In genomic region chr13:58134012-58134411, GRCh38 we compare ENCODE assay signal across 20 cellular contexts.
A peak's percentile ranks its signal among the peaks of the same experiment; 100 is the strongest.
DNase-seq lines count a peak whose midpoint lies in the region; ATAC-seq and TF ChIP-seq lines count a peak whose summit lies in the region.
"Had no signal": no experiment of that assay in that cellular context is flagged by ENCODE, and none has a peak within 500 bp of the region (broad histone marks: within the 10 kb centered on the region; RNA-seq: fewer than 3 reads in every experiment).

No MANE protein-coding gene starts in this region.

- no peak overlapping the region for H3K27ac ChIP-seq in mesendoderm (ENCODE audit: low read depth, low read length)
- no peak overlapping the region for H3K27ac ChIP-seq in neuronal stem cell (replicated peaks; ENCODE audit: low read length)
- H3K27ac ChIP-seq: 22Rv1, BLaER1, C4-2B had no signal

- no peaks in the 10 kb centered on the region for H3K27me3 ChIP-seq in mesendoderm (ENCODE audit: insufficient read depth, low read length, poor library complexity)
- no peaks in the 10 kb centered on the region for H3K27me3 ChIP-seq in neuronal stem cell (ENCODE audit: control insufficient read depth in 3 of 3, insufficient read depth in 3 of 3, low read depth in 1 of 3, low read length in 3 of 3)
- H3K27me3 ChIP-seq: BLaER1 had no signal

- H3K4me2 ChIP-seq in mesendoderm (ENCODE audit: low read length): no peak overlapping the region
- H3K4me2 ChIP-seq in neuronal stem cell (ENCODE audit: insufficient read depth, low read length, poor library complexity, severe bottlenecking): no peak overlapping the region
- H3K4me2 ChIP-seq: BLaER1, GM23338 had no signal

- no peak overlapping the region for H3K4ac ChIP-seq in mesendoderm (ENCODE audit: low read depth, low read length)
- no peak overlapping the region for H3K4ac ChIP-seq in neuronal stem cell (ENCODE audit: low read length)

- peak overlapping the region; percentile 63 for H2AFZ ChIP-seq in neuronal stem cell (ENCODE audit: low read length)
- H2AFZ ChIP-seq: GM23338 had no signal

- no peak overlapping the region for H3K4me3 ChIP-seq in mesendoderm (ENCODE audit: low read length)
- H3K4me3 ChIP-seq in neuronal stem cell (ENCODE audit: low read length in 2 of 2): no peak overlapping the region
- H3K4me3 ChIP-seq in mucosa of descending colon: no peak overlapping the region
- H3K4me3 ChIP-seq: BLaER1, GM12878, GM23338 had no signal

- ATAC-seq in mucosa of descending colon (no peak), HG02885 (IDR thresholded peaks at IDR 0.05; ENCODE audit: poor library complexity, unreplicated experiment) (no peak)
- ATAC-seq: GM12878, GM23338, HCT116 had no signal

- no peaks in the 10 kb centered on the region for H3K79me1 ChIP-seq in mesendoderm (ENCODE audit: low read length)
- no peaks in the 10 kb centered on the region for H3K79me1 ChIP-seq in neuronal stem cell (ENCODE audit: low read depth, low read length)

- H3K36me3 ChIP-seq in mesendoderm (ENCODE audit: control insufficient read depth, insufficient read depth, low read length) (no peaks in the 10 kb centered on the region), neuronal stem cell (replicated peaks in 1 of 2; ENCODE audit: control insufficient read depth in 2 of 2, insufficient read depth in 2 of 2, low read length in 2 of 2) (no peaks in the 10 kb centered on the region), mucosa of descending colon (ENCODE audit: low read depth) (no peaks in the 10 kb centered on the region)
- H3K36me3 ChIP-seq: BLaER1 had no signal

- no peaks in the 10 kb centered on the region for H3K4me1 ChIP-seq in mesendoderm (ENCODE audit: control insufficient read depth, low read depth, low read length)
- H3K4me1 ChIP-seq in neuronal stem cell (ENCODE audit: control insufficient read depth in 2 of 2, insufficient read depth in 1 of 2, low read depth in 1 of 2, low read length in 2 of 2): peaks cover 0 to 9% of the 10 kb centered on the region in 2 donors
- no peaks in the 10 kb centered on the region for H3K4me1 ChIP-seq in mucosa of descending colon (ENCODE audit: low read depth)
- H3K4me1 ChIP-seq: BLaER1 had no signal

- H4K91ac ChIP-seq in neuronal stem cell (ENCODE audit: low read depth, low read length, poor library complexity): no peak overlapping the region

- WGBS in mesendoderm (ENCODE audit: extremely low coverage, insufficient coverage, low lambda C conversion rate): no CpG with 5 or more reads among the region's 3 CpGs
- no CpG with 5 or more reads among the region's 3 CpGs for WGBS in neuronal stem cell (ENCODE audit: extremely low coverage in 2 of 2, insufficient read length in 2 of 2, insufficient replicate concordance in 1 of 2), 2 donors

- no peak overlapping the region for H4K5ac ChIP-seq in mesendoderm (ENCODE audit: low read length)

- no peak overlapping the region for H3K56ac ChIP-seq in mesendoderm (ENCODE audit: low read length)

- peak overlapping the region; percentile 46 for H2BK12ac ChIP-seq in neuronal stem cell (ENCODE audit: low read length)

- peaks cover 0 to 6% of the 10 kb centered on the region in 2 donors for H3K9me3 ChIP-seq in neuronal stem cell (replicated peaks in 1 of 2; ENCODE audit: control insufficient read depth in 2 of 2, insufficient read depth in 1 of 2, low read depth in 1 of 2, low read length in 2 of 2)
- peaks cover 53% of the 10 kb centered on the region for H3K9me3 ChIP-seq in mucosa of descending colon
- H3K9me3 ChIP-seq: BLaER1 had no signal

- no peak overlapping the region for H3K14ac ChIP-seq in neuronal stem cell (ENCODE audit: low read length)

- no peak overlapping the region for H2BK5ac ChIP-seq in mesendoderm (ENCODE audit: low read length)
- H2BK5ac ChIP-seq in neuronal stem cell (ENCODE audit: low read length): peak overlapping the region; percentile 7

- H2BK120ac ChIP-seq in mesendoderm (ENCODE audit: low read depth, low read length) (no peak overlapping the region), neuronal stem cell (ENCODE audit: low read depth, low read length) (no peak overlapping the region)

- H3K18ac ChIP-seq in mesendoderm (ENCODE audit: low read length): no peak overlapping the region
- peak overlapping the region; percentile 80 for H3K18ac ChIP-seq in neuronal stem cell (ENCODE audit: low read length)

- H3K23ac ChIP-seq in mesendoderm (ENCODE audit: low read length): no peak overlapping the region
- H3K23ac ChIP-seq in neuronal stem cell (ENCODE audit: low read depth, low read length, poor library complexity): no peak overlapping the region

- no peaks in the 10 kb centered on the region for H3K79me2 ChIP-seq in mesendoderm (ENCODE audit: control insufficient read depth, insufficient read depth, low read length)

- no peak overlapping the region for H3K9ac ChIP-seq in mesendoderm (ENCODE audit: low read length)
- H3K9ac ChIP-seq in neuronal stem cell (ENCODE audit: low read depth, low read length, poor library complexity): no peak overlapping the region
- H3K9ac ChIP-seq: BLaER1 had no signal

- H2BK15ac ChIP-seq in mesendoderm (replicated peaks; ENCODE audit: low read depth): no peak overlapping the region
- peak overlapping the region; percentile 46 for H2BK15ac ChIP-seq in neuronal stem cell (ENCODE audit: low read length)

- no peak for TF ChIP-seq CTCF in mucosa of descending colon (IDR thresholded peaks at IDR 0.05)

- DNase-seq in NCI-H82 (lab: John Stamatoyannopoulos, UW): peak; percentile 12
- DNase-seq in NCI-H82 treated with DMSO at 0.1 percent for 48 hours (lab: John Stamatoyannopoulos, UW; ENCODE audit: unreplicated experiment): no peak
- DNase-seq in iPS-NIHi7 (ENCODE audit: extremely low spot score): peak; percentile 8
- peak; percentile 25 for DNase-seq in mesendoderm
- DNase-seq in neuronal stem cell (ENCODE audit: low spot score): peak; percentile 2
- DNase-seq in mucosa of descending colon: no peak
- DNase-seq in cardiac septum (ENCODE audit: low spot score): no peak
- DNase-seq: Calu3; CD4-positive, CD25-positive, alpha-beta regulatory T cell; COR-L47; DMS53; DMS79 treated with DMSO at 0.1 percent for 48 hours; H9 had no signal

- intact Hi-C loops in mucosa of descending colon (cut with DNase I, micrococcal nuclease): no loop called here
- intact Hi-C loops in cardiac septum (cut with DNase I): no loop called here

- H2AK5ac ChIP-seq in mesendoderm (ENCODE audit: low read length) (no peak overlapping the region), neuronal stem cell (ENCODE audit: low read depth, low read length) (peak overlapping the region; percentile 32)

- H4K8ac ChIP-seq in mesendoderm (ENCODE audit: low read depth, low read length): no peak overlapping the region
- no peak overlapping the region for H4K8ac ChIP-seq in neuronal stem cell (ENCODE audit: low read depth, low read length)

Comparison
In these comparisons a context has a peak if more than half of its experiments do, and no peak if none do; other contexts are left out.
1. DNase-seq: peak in NCI-H82 (single experiment), iPS-NIHi7 (single experiment), mesendoderm (single experiment) and neuronal stem cell (single experiment); none in NCI-H82 treated with DMSO at 0.1 percent for 48 hours (single experiment), mucosa of descending colon (0 of 3) and cardiac septum (single experiment).